In the genomic region with DNA sequence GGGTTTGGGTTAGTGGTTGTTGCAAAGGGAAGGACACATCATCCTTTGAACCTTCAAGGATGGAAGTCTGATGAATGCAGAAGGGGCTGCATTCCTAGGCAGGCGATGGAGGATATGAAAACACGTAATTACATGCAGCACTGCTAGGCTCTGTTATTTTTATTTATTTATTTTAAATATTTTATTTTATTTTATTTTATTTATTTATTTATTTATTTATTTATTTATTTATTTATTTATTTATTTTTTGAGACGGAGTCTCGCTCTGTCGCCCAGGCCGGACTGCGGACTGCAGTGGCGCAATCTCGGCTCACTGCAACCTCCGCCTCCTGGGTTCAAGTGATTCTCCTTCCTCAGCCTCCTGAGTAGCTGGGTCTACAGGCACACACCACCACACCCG, we compare ENCODE assay signal across 1 cellular context. TPM values are rescaled to one million over a fixed set of nuclear protein-coding genes. Genes with fewer than 3 reads are reported as not detected.
"Had no signal": no experiment of that assay in that cellular context is flagged by ENCODE, and none has a peak within 500 bp of the region (broad histone marks: within the 10 kb centered on the region; RNA-seq: fewer than 3 reads in every experiment).

No MANE protein-coding gene starts in this region.

RNA-seq across cellular contexts. Expression of a gene that starts 59.6 kb away (rescaled TPM):
- total RNA-seq: HFFc6 had no signal
